Comparison of ENCODE assay signal across 1 cellular context in the genomic region with DNA sequence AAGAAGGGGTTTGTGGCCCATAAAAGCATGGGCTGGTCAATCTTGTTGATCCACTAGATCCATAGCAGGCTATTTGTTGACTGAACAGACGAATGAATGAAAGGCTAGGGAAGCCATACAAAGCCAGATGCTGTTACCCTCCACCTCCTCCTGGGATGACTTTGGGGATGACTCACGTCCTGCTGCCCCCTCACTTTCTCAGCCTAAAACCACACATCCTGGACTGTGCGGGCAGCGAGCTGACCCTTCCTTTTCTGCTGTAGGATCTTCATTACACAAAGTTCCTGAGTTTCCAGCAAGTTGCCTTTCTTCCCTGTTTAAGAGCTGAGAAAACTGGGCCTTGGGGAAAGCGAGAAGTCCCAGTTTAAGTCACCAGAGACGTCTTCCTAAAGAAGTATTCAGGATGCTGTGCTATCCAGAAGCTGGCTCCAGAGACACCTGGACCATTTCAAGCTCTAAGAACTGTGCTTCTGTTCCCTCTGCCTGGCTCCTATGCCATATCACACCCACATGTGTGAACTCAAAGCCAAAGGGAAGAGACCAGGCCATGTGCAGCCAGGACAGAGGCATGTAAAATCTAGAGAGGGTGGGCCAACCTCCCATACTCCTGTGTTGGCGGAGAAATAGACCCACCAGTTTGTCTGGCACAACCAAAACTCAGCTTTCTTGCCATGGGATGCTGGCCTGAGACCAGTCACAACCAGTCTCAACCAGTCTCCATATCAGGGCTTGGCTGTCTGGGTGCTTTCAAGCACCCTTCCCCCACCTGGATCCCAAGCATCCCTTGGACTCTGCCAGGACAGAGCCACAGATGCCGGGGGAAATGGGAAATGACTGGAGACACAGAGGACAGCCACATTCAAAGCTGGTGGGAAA.
A peak's percentile ranks its signal among the peaks of the same experiment; 100 is the strongest.
TF ChIP-seq lines count a peak whose summit lies in the region.

No MANE protein-coding gene starts in this region.

TF ChIP-seq in K562, 482 proteins besides CTCF, POLR2A, EP300 and RAD21 (continued from another document and continues in another):
- TF ChIP-seq SMARCA4 (IDR thresholded peaks at IDR 0.05) (peak; percentile 84), MCM5 (IDR thresholded peaks at IDR 0.05; ENCODE audit: low read depth) (no peak), ZSCAN32 (CRISPR knock-in tag; IDR thresholded peaks at IDR 0.05) (no peak), THRAP3 (IDR thresholded peaks at IDR 0.05; ENCODE audit: borderline replicate concordance) (no peak), TBL1XR1 (IDR thresholded peaks at IDR 0.05; ENCODE audit: low read length in 2 of 2) (no peak), ZNF165 (CRISPR knock-in tag; IDR thresholded peaks at IDR 0.05; ENCODE audit: borderline replicate concordance) (no peak), ZNF644 (tag; IDR thresholded peaks at IDR 0.05; ENCODE audit: low read depth) (no peak), SNIP1 (IDR thresholded peaks at IDR 0.05; ENCODE audit: low read depth) (no peak), SRF (CRISPR knock-in tag; IDR thresholded peaks at IDR 0.05) (0 out of 4 replicates have a peak, but pooled peaks of 1 of the 2 experiments have one; percentile 51), ZNF445 (CRISPR knock-in tag; IDR thresholded peaks at IDR 0.05; ENCODE audit: low read depth) (no peak), HSF4 (CRISPR knock-in tag; IDR thresholded peaks at IDR 0.05; ENCODE audit: borderline replicate concordance) (no peak), ZNF23 (CRISPR knock-in tag; IDR thresholded peaks at IDR 0.05) (no peak), NRF1 (conservative IDR thresholded peaks at IDR 0.05 in 1 of 2, IDR thresholded peaks at IDR 0.05 in 1 of 2) (no peak), HDAC1 (IDR thresholded peaks at IDR 0.05) (no peak), BHLHE40 (IDR thresholded peaks at IDR 0.05; ENCODE audit: low read length) (no peak), KAT2B (IDR thresholded peaks at IDR 0.05; ENCODE audit: low read depth, low read length) (no peak), SLC30A9 (CRISPR knock-in tag; IDR thresholded peaks at IDR 0.05) (no peak), HNRNPK (IDR thresholded peaks at IDR 0.05; ENCODE audit: low read depth, low read length, poor library complexity, severe bottlenecking) (no peak), ZNF143 (CRISPR knock-in tag; IDR thresholded peaks at IDR 0.05) (no peak), EP400 (IDR thresholded peaks at IDR 0.05) (peak; percentile 44; the same call in 1 of the 2 replicates), HBP1 (CRISPR knock-in tag; IDR thresholded peaks at IDR 0.05) (peak; percentile 22; the same call in 1 of the 2 replicates), L3MBTL2 (IDR thresholded peaks at IDR 0.05) (0 out of 2 replicates have a peak, but pooled peaks have one; percentile 16), TEAD1 (CRISPR knock-in tag; IDR thresholded peaks at IDR 0.05) (no peak), SETDB1 (IDR thresholded peaks at IDR 0.05; ENCODE audit: low read length) (no peak), TAF7 (tag; IDR thresholded peaks at IDR 0.05) (0 out of 2 replicates have a peak, but pooled peaks have one; percentile 7), CEBPB (tag; IDR thresholded peaks at IDR 0.05) (no peak), ARID3B (CRISPR knock-in tag; IDR thresholded peaks at IDR 0.05; ENCODE audit: borderline replicate concordance) (no peak), RBBP5 (IDR thresholded peaks at IDR 0.05; ENCODE audit: borderline replicate concordance, insufficient read depth, low read length, poor library complexity, severe bottlenecking) (no peak), ZNF76 (CRISPR knock-in tag; IDR thresholded peaks at IDR 0.05; ENCODE audit: borderline replicate concordance) (no peak), LARP7 (IDR thresholded peaks at IDR 0.05) (no peak), BRCA1 (IDR thresholded peaks at IDR 0.05) (no peak), BRCA1 (CRISPR knock-in tag; IDR thresholded peaks at IDR 0.05) (no peak), HNRNPL (IDR thresholded peaks at IDR 0.05; ENCODE audit: low read depth, low read length) (no peak), ZFP1 (CRISPR knock-in tag; IDR thresholded peaks at IDR 0.05) (no peak), CBX5 (IDR thresholded peaks at IDR 0.05; ENCODE audit: borderline replicate concordance, low read depth) (no peak), U2AF1 (optimal IDR thresholded peaks at IDR 0.05; ENCODE audit: low read depth, low read length) (no peak)
- TF ChIP-seq, protein P1, sequence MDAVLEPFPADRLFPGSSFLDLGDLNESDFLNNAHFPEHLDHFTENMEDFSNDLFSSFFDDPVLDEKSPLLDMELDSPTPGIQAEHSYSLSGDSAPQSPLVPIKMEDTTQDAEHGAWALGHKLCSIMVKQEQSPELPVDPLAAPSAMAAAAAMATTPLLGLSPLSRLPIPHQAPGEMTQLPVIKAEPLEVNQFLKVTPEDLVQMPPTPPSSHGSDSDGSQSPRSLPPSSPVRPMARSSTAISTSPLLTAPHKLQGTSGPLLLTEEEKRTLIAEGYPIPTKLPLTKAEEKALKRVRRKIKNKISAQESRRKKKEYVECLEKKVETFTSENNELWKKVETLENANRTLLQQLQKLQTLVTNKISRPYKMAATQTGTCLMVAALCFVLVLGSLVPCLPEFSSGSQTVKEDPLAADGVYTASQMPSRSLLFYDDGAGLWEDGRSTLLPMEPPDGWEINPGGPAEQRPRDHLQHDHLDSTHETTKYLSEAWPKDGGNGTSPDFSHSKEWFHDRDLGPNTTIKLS (IDR thresholded peaks at IDR 0.05; ENCODE audit: borderline replicate concordance, low read depth) = no peak; the same call in 1 of the 2 replicates
- TF ChIP-seq, protein P2, sequence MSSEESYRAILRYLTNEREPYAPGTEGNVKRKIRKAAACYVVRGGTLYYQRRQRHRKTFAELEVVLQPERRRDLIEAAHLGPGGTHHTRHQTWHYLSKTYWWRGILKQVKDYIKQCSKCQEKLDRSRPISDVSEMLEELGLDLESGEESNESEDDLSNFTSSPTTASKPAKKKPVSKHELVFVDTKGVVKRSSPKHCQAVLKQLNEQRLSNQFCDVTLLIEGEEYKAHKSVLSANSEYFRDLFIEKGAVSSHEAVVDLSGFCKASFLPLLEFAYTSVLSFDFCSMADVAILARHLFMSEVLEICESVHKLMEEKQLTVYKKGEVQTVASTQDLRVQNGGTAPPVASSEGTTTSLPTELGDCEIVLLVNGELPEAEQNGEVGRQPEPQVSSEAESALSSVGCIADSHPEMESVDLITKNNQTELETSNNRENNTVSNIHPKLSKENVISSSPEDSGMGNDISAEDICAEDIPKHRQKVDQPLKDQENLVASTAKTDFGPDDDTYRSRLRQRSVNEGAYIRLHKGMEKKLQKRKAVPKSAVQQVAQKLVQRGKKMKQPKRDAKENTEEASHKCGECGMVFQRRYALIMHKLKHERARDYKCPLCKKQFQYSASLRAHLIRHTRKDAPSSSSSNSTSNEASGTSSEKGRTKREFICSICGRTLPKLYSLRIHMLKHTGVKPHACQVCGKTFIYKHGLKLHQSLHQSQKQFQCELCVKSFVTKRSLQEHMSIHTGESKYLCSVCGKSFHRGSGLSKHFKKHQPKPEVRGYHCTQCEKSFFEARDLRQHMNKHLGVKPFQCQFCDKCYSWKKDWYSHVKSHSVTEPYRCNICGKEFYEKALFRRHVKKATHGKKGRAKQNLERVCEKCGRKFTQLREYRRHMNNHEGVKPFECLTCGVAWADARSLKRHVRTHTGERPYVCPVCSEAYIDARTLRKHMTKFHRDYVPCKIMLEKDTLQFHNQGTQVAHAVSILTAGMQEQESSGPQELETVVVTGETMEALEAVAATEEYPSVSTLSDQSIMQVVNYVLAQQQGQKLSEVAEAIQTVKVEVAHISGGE (CRISPR knock-in tag; IDR thresholded peaks at IDR 0.05) = 0 out of 6 replicates have a peak, but pooled peaks of 1 of the 3 experiments have one; percentile 36
- TF ChIP-seq, protein P3, sequence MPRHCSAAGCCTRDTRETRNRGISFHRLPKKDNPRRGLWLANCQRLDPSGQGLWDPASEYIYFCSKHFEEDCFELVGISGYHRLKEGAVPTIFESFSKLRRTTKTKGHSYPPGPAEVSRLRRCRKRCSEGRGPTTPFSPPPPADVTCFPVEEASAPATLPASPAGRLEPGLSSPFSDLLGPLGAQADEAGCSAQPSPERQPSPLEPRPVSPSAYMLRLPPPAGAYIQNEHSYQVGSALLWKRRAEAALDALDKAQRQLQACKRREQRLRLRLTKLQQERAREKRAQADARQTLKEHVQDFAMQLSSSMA (CRISPR knock-in tag; IDR thresholded peaks at IDR 0.05) = no peak
- TF ChIP-seq, protein P4, sequence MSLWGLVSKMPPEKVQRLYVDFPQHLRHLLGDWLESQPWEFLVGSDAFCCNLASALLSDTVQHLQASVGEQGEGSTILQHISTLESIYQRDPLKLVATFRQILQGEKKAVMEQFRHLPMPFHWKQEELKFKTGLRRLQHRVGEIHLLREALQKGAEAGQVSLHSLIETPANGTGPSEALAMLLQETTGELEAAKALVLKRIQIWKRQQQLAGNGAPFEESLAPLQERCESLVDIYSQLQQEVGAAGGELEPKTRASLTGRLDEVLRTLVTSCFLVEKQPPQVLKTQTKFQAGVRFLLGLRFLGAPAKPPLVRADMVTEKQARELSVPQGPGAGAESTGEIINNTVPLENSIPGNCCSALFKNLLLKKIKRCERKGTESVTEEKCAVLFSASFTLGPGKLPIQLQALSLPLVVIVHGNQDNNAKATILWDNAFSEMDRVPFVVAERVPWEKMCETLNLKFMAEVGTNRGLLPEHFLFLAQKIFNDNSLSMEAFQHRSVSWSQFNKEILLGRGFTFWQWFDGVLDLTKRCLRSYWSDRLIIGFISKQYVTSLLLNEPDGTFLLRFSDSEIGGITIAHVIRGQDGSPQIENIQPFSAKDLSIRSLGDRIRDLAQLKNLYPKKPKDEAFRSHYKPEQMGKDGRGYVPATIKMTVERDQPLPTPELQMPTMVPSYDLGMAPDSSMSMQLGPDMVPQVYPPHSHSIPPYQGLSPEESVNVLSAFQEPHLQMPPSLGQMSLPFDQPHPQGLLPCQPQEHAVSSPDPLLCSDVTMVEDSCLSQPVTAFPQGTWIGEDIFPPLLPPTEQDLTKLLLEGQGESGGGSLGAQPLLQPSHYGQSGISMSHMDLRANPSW (CRISPR knock-in tag; IDR thresholded peaks at IDR 0.05) = no peak
- TF ChIP-seq, protein P5, sequence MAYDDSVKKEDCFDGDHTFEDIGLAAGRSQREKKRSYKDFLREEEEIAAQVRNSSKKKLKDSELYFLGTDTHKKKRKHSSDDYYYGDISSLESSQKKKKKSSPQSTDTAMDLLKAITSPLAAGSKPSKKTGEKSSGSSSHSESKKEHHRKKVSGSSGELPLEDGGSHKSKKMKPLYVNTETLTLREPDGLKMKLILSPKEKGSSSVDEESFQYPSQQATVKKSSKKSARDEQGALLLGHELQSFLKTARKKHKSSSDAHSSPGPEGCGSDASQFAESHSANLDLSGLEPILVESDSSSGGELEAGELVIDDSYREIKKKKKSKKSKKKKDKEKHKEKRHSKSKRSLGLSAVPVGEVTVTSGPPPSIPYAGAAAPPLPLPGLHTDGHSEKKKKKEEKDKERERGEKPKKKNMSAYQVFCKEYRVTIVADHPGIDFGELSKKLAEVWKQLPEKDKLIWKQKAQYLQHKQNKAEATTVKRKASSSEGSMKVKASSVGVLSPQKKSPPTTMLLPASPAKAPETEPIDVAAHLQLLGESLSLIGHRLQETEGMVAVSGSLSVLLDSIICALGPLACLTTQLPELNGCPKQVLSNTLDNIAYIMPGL (CRISPR knock-in tag; IDR thresholded peaks at IDR 0.05) = no peak
- TF ChIP-seq, protein P6, sequence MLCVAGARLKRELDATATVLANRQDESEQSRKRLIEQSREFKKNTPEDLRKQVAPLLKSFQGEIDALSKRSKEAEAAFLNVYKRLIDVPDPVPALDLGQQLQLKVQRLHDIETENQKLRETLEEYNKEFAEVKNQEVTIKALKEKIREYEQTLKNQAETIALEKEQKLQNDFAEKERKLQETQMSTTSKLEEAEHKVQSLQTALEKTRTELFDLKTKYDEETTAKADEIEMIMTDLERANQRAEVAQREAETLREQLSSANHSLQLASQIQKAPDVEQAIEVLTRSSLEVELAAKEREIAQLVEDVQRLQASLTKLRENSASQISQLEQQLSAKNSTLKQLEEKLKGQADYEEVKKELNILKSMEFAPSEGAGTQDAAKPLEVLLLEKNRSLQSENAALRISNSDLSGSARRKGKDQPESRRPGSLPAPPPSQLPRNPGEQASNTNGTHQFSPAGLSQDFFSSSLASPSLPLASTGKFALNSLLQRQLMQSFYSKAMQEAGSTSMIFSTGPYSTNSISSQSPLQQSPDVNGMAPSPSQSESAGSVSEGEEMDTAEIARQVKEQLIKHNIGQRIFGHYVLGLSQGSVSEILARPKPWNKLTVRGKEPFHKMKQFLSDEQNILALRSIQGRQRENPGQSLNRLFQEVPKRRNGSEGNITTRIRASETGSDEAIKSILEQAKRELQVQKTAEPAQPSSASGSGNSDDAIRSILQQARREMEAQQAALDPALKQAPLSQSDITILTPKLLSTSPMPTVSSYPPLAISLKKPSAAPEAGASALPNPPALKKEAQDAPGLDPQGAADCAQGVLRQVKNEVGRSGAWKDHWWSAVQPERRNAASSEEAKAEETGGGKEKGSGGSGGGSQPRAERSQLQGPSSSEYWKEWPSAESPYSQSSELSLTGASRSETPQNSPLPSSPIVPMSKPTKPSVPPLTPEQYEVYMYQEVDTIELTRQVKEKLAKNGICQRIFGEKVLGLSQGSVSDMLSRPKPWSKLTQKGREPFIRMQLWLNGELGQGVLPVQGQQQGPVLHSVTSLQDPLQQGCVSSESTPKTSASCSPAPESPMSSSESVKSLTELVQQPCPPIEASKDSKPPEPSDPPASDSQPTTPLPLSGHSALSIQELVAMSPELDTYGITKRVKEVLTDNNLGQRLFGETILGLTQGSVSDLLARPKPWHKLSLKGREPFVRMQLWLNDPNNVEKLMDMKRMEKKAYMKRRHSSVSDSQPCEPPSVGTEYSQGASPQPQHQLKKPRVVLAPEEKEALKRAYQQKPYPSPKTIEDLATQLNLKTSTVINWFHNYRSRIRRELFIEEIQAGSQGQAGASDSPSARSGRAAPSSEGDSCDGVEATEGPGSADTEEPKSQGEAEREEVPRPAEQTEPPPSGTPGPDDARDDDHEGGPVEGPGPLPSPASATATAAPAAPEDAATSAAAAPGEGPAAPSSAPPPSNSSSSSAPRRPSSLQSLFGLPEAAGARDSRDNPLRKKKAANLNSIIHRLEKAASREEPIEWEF (CRISPR knock-in tag; IDR thresholded peaks at IDR 0.05) = 0 out of 2 replicates have a peak, but pooled peaks have one; percentile 31
